8 cellular contexts compared by ENCODE assay signal in genomic region chr11:18105802-18106574, GRCh38. TPM values are rescaled to one million over a fixed set of nuclear protein-coding genes. Genes with fewer than 3 reads are reported as not detected.
DNase-seq lines count a peak whose midpoint lies in the region; ATAC-seq, FAIRE-seq and TF ChIP-seq lines count a peak whose summit lies in the region.

A gene with protein sequence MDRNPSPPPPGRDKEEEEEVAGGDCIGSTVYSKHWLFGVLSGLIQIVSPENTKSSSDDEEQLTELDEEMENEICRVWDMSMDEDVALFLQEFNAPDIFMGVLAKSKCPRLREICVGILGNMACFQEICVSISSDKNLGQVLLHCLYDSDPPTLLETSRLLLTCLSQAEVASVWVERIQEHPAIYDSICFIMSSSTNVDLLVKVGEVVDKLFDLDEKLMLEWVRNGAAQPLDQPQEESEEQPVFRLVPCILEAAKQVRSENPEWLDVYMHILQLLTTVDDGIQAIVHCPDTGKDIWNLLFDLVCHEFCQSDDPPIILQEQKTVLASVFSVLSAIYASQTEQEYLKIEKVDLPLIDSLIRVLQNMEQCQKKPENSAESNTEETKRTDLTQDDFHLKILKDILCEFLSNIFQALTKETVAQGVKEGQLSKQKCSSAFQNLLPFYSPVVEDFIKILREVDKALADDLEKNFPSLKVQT (minus strand): TSS chr11:18106082. CDS start chr11:18106041, 41 bp downstream.

- peak; percentile 73 for TF ChIP-seq CTCF in D721Med (IDR thresholded peaks at IDR 0.05; ENCODE audit: insufficient read depth, missing control alignments)
- TF ChIP-seq CTCF in epithelial cell of esophagus (IDR thresholded peaks at IDR 0.05; ENCODE audit: insufficient read depth, low read depth, low read length, missing control alignments), result peak; percentile 61
- peak; percentile 80 for TF ChIP-seq CTCF in mucosa of descending colon (IDR thresholded peaks at IDR 0.05)

- H3K9me3 ChIP-seq in NT2/D1 (ENCODE audit: insufficient read depth, low read length) (no peaks in the 10 kb centered on the region), mucosa of descending colon (no peaks in the 10 kb centered on the region)

- no peaks in the 10 kb centered on the region for H3K4me1 ChIP-seq in NT2/D1 (ENCODE audit: insufficient read depth, insufficient read length)
- peaks cover 11% of the 10 kb centered on the region for H3K4me1 ChIP-seq in mucosa of descending colon (ENCODE audit: low read depth)

- H3K36me3 ChIP-seq in NT2/D1 (ENCODE audit: insufficient read depth, insufficient read length, low read length) (peaks cover 31% of the 10 kb centered on the region), mucosa of descending colon (ENCODE audit: low read depth) (no peaks in the 10 kb centered on the region)

- ATAC-seq in GM21381 (IDR thresholded peaks at IDR 0.05; ENCODE audit: unreplicated experiment), result peak; percentile 98
- peak; percentile 100 for ATAC-seq in mucosa of descending colon

- H3K4me3 ChIP-seq in NT2/D1 (ENCODE audit: insufficient read length, low read depth) (peak within 1 kb of the TSS; percentile 96), epithelial cell of esophagus (ENCODE audit: low read length) (peak within 1 kb of the TSS; percentile 94), mucosa of descending colon (peak within 1 kb of the TSS; percentile 68)

- intact Hi-C loops in mucosa of descending colon (cut with DNase I, micrococcal nuclease), result no loop called here

- H3K9ac ChIP-seq in NT2/D1 (ENCODE audit: insufficient read length, low read depth), result peak within 1 kb of the TSS; percentile 96

- no peak for FAIRE-seq in D721Med (lab: Jason Lieb, UNC)

- H3K27me3 ChIP-seq in NT2/D1 (ENCODE audit: insufficient read depth, insufficient read length), result no peaks in the 10 kb centered on the region

- DNase-seq in D721Med (ENCODE audit: insufficient read length, low spot score) (peak; percentile 85), HUDEP-2 (lab: John Stamatoyannopoulos, UW; ENCODE audit: unreplicated experiment in 76 of 76) (peak in 75 of 76 experiments; percentile 2 to 86 (median 72)), NT2/D1 (ENCODE audit: low read depth, low spot score) (peak; percentile 56), epithelial cell of esophagus (ENCODE audit: low read depth) (peak; percentile 84), mucosa of descending colon (peak; percentile 89 to 91 (median 89))
- DNase-seq in activated CD8-positive, alpha-beta memory T cell treated with anti-CD3 and anti-CD28 coated beads, Interleukin-2, amount 50 U/mL, for 24 hours (ENCODE audit: extremely low read depth), result peak; percentile 76
- DNase-seq in stimulated activated CD8-positive, alpha-beta memory T cell treated with anti-CD3 and anti-CD28 coated beads, Interleukin-4, amount 100 ng/mL, for 1 hour (ENCODE audit: low read depth in 2 of 2, low spot score in 1 of 2), result peak; percentile 78 to 82

RNA-seq across cellular contexts. Expression of the gene that starts here (rescaled TPM):
- total RNA-seq in mucosa of descending colon, result 10 to 100 TPM; 11.3 to 13.4 (median 11.6) TPM

Comparison
In these comparisons a context has a peak if more than half of its experiments do, and no peak if none do; other contexts are left out.
1. Peak in every context shown above with its lines: DNase-seq, ATAC-seq and H3K4me3 ChIP-seq.